In genomic region chr17:57088298-57088697, GRCh38 we compare ENCODE assay signal across 1 cellular context.
TF ChIP-seq lines count a peak whose summit lies in the region.

No MANE protein-coding gene starts in this region.

TF ChIP-seq in K562, 482 proteins besides CTCF, POLR2A, EP300 and RAD21:
- TF ChIP-seq TCF7L2 (IDR thresholded peaks at IDR 0.05; ENCODE audit: low read depth, low read length) (no peak), FOXM1 (IDR thresholded peaks at IDR 0.05; ENCODE audit: low read depth) (no peak), FOXM1 (CRISPR knock-in tag; IDR thresholded peaks at IDR 0.05; ENCODE audit: low read depth) (no peak), LARP7 (IDR thresholded peaks at IDR 0.05) (no peak), ZBTB5 (IDR thresholded peaks at IDR 0.05) (no peak)
